In genomic region chr10:17460732-17461131, GRCh38 we compare ENCODE assay signal across 22 cellular contexts. TPM values are rescaled to one million over a fixed set of nuclear protein-coding genes. Genes with fewer than 3 reads are reported as not detected.
"Had no signal": no experiment of that assay in that cellular context is flagged by ENCODE, and none has a peak within 500 bp of the region (broad histone marks: within the 10 kb centered on the region; RNA-seq: fewer than 3 reads in every experiment).

No MANE protein-coding gene starts in this region.

- H3K4me1 ChIP-seq: esophagus muscularis mucosa, testis, upper lobe of right lung had no signal

- H3K27ac Mint-ChIP-seq: activated naive CD8-positive, alpha-beta T cell treated with anti-CD3 and anti-CD28 coated beads for 36 hours; immature natural killer cell; progenitor cell of endocrine pancreas; stimulated activated naive CD8-positive, alpha-beta T cell treated with anti-CD3 and anti-CD28 coated beads, Interleukin-15, Interleukin-2, amounts not matched to agents 100 ng/mL and 50 ng/mL, for 24 hours had no signal

- H3K27ac ChIP-seq: cardiac muscle cell, esophagus muscularis mucosa, testis, upper lobe of right lung, WERI-Rb-1 had no signal

- H3K9me3 Mint-ChIP-seq: activated naive CD8-positive, alpha-beta T cell treated with anti-CD3 and anti-CD28 coated beads for 36 hours; immature natural killer cell; stimulated activated naive CD8-positive, alpha-beta T cell treated with anti-CD3 and anti-CD28 coated beads, Interleukin-15, Interleukin-2, amounts not matched to agents 100 ng/mL and 50 ng/mL, for 24 hours had no signal

- ATAC-seq: left ventricle myocardium superior, upper lobe of right lung had no signal

- H3K4me1 Mint-ChIP-seq: neural crest cell had no signal

- H3K36me3 ChIP-seq: cardiac muscle cell, esophagus muscularis mucosa, upper lobe of right lung, WERI-Rb-1 had no signal

- H3K9me3 ChIP-seq: esophagus muscularis mucosa, testis, upper lobe of right lung had no signal

- FAIRE-seq: endothelial cell of umbilical vein had no signal

- DNase-seq: activated CD4-positive, alpha-beta T cell treated with anti-CD3 and anti-CD28 coated beads for 1 hour; activated CD4-positive, alpha-beta T cell treated with anti-CD3 and anti-CD28 coated beads, Interleukin-2, amount 50 U/mL, for 4 hours; activated gamma-delta T cell treated with Interleukin-2 at 50 U/mL for 16 hours; activated naive CD8-positive, alpha-beta T cell treated with anti-CD3 and anti-CD28 coated beads for 36 hours; amygdala; dermis blood vessel endothelial cell; effector memory CD4-positive, alpha-beta T cell; immature natural killer cell; left ventricle myocardium superior; stimulated activated CD4-positive, alpha-beta T cell treated with anti-CD3 and anti-CD28 coated beads, Interleukin-2, amount 100 ng/mL, for 24 hours; T1000; testis; upper lobe of right lung; WERI-Rb-1 had no signal

- H3K27me3 ChIP-seq: testis had no signal

- H3K4me3 ChIP-seq: cardiac muscle cell, esophagus muscularis mucosa, testis, upper lobe of right lung had no signal

- H3K4me3 Mint-ChIP-seq: activated naive CD8-positive, alpha-beta T cell treated with anti-CD3 and anti-CD28 coated beads for 36 hours; immature natural killer cell; neural crest cell; stimulated activated naive CD8-positive, alpha-beta T cell treated with anti-CD3 and anti-CD28 coated beads, Interleukin-15, Interleukin-2, amounts not matched to agents 100 ng/mL and 50 ng/mL, for 24 hours had no signal

- H3K36me3 Mint-ChIP-seq: activated naive CD8-positive, alpha-beta T cell treated with anti-CD3 and anti-CD28 coated beads for 36 hours had no signal

RNA-seq across cellular contexts. Expression of gene ST8SIA6, which starts 6.3 kb away (rescaled TPM):
- total RNA-seq: activated naive CD8-positive, alpha-beta T cell treated with anti-CD3 and anti-CD28 coated beads for 36 hours; cardiac muscle cell; chondrocyte; myocyte; neural crest cell had no signal
